Comparison of ENCODE assay signal across 12 cellular contexts in genomic region chr15:43930079-43930478, GRCh38.
DNase-seq lines count a peak whose midpoint lies in the region; ATAC-seq and TF ChIP-seq lines count a peak whose summit lies in the region.
"Had no signal": no experiment of that assay in that cellular context is flagged by ENCODE, and none has a peak within 500 bp of the region (broad histone marks: within the 10 kb centered on the region; RNA-seq: fewer than 3 reads in every experiment).

No MANE protein-coding gene starts in this region.

- H3K4me3 Mint-ChIP-seq in memory B cell: no peak overlapping the region

- in situ Hi-C loops in G401 (cut with HindIII; ENCODE audit: low sequenced_read_pairs): no loop called here
- in situ Hi-C loops in brain microvascular endothelial cell (cut with HindIII; ENCODE audit: low pct_ligation_motif_present, low sequenced_read_pairs): no loop called here

- H3K4me1 ChIP-seq in HUES64 (ENCODE audit: insufficient read depth, low read length): peaks cover 57% of the 10 kb centered on the region

- H3K27ac Mint-ChIP-seq in memory B cell: peak overlapping the region; percentile 43

- H3K4me1 Mint-ChIP-seq in memory B cell: peaks cover 8% of the 10 kb centered on the region

- H3K4me3 ChIP-seq in HUES64 (ENCODE audit: low read length): no peak overlapping the region
- no peak overlapping the region for H3K4me3 ChIP-seq in brain microvascular endothelial cell (ENCODE audit: low read depth, low read length)

- H3K36me3 ChIP-seq in HUES64 (ENCODE audit: insufficient read depth, low read length) (no peaks in the 10 kb centered on the region), brain microvascular endothelial cell (replicated peaks) (no peaks in the 10 kb centered on the region)

- H3K27me3 ChIP-seq in HUES64 (ENCODE audit: insufficient read depth, low read length) (no peaks in the 10 kb centered on the region), brain microvascular endothelial cell (replicated peaks) (no peaks in the 10 kb centered on the region)

- WGBS in HUES64: 23% methylated on average over 2 of the region's 2 CpGs

- no peaks in the 10 kb centered on the region for H3K9me3 Mint-ChIP-seq in memory B cell

- H3K27me3 Mint-ChIP-seq in memory B cell: no peaks in the 10 kb centered on the region

- TF ChIP-seq CTCF in brain microvascular endothelial cell (IDR thresholded peaks at IDR 0.05; ENCODE audit: low read depth, low read length, missing control alignments): no peak

- H3K36me3 Mint-ChIP-seq in memory B cell: no peaks in the 10 kb centered on the region

- peak; percentile 77 for DNase-seq in G401 (ENCODE audit: low spot score)
- DNase-seq in astrocyte of the hippocampus (ENCODE audit: low read depth, low spot score): peak; percentile 76
- DNase-seq in memory B cell (ENCODE audit: low spot score in 2 of 2): no peak
- no peak for DNase-seq in brain microvascular endothelial cell
- no peak for DNase-seq in SW 1271 (lab: John Stamatoyannopoulos, UW)
- DNase-seq: activated naive CD4-positive, alpha-beta T cell treated with anti-CD3 and anti-CD28 coated beads, Interleukin-2, amount 50 U/mL, for 16 hours; COR-L47; effector memory CD4-positive, alpha-beta T cell; NCI-H1417 treated with DMSO at 0.1 percent for 48 hours had no signal

- peak; percentile 10 for ATAC-seq in memory B cell (ENCODE audit: low read depth)
- no peak for ATAC-seq in HG02759 (IDR thresholded peaks at IDR 0.05; ENCODE audit: unreplicated experiment)
- no peak for ATAC-seq in HG03280 (IDR thresholded peaks at IDR 0.05; ENCODE audit: unreplicated experiment)

- H3K9me3 ChIP-seq in HUES64 (ENCODE audit: insufficient read depth, low read depth, low read length): no peaks in the 10 kb centered on the region

- no peak overlapping the region for H3K9ac ChIP-seq in HUES64 (ENCODE audit: low read depth, low read length)

- peak overlapping the region; percentile 29; the same call in 1 of the 2 replicates for H3K27ac ChIP-seq in HUES64 (ENCODE audit: low read depth, low read length)
- no peak overlapping the region for H3K27ac ChIP-seq in brain microvascular endothelial cell

Comparison
In these comparisons a context has a peak if more than half of its experiments do, and no peak if none do; other contexts are left out.
1. DNase-seq: peak in G401 (single experiment) and astrocyte of the hippocampus (single experiment); none in memory B cell (0 of 2), brain microvascular endothelial cell (single experiment) and SW 1271 (0 of 2).